ENCODE assay signal across 8 cellular contexts in the genomic region with DNA sequence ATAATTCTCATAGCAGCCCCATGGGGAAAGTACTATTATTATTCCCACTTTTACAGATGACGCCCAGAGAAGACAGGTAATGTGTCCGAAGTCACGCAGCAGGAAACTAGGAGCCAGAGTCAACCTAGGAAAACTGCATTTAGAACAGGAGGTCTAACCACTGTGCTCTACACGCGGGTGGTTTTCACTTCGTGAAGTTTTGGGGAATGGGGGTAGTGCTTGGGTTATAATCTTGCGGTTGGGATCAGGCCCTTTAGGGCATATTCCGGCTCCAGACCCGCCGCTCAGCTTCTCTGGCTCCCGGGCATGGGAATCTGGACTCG. TPM values are rescaled to one million over a fixed set of nuclear protein-coding genes. Genes with fewer than 3 reads are reported as not detected.
DNase-seq lines count a peak whose midpoint lies in the region; ATAC-seq and TF ChIP-seq lines count a peak whose summit lies in the region.

No MANE protein-coding gene starts in this region.

- TF ChIP-seq POLR2A in breast epithelium (IDR thresholded peaks at IDR 0.05): no peak

- H3K4me1 ChIP-seq in right atrium auricular region (peaks cover 0 to 77% of the 10 kb centered on the region in 2 donors), breast epithelium (peaks cover 0 to 30% of the 10 kb centered on the region in 2 donors), mononuclear cell (ENCODE audit: insufficient read depth, low read length) (peaks cover 33% of the 10 kb centered on the region)

- H3K9me3 ChIP-seq in right atrium auricular region: no peaks in the 10 kb centered on the region
- H3K9me3 ChIP-seq in breast epithelium: no peaks in the 10 kb centered on the region
- no peaks in the 10 kb centered on the region for H3K9me3 ChIP-seq in mononuclear cell (ENCODE audit: low read depth, low read length)

- H3K36me3 ChIP-seq in right atrium auricular region: peaks cover 84% of the 10 kb centered on the region
- H3K36me3 ChIP-seq in breast epithelium: no peaks in the 10 kb centered on the region

- ATAC-seq in Right ventricle myocardium superior (ENCODE audit: poor library complexity) (no peak), GM19035 (IDR thresholded peaks at IDR 0.05; ENCODE audit: unreplicated experiment) (no peak)

- DNase-seq in right atrium auricular region (ENCODE audit: low spot score): no peak
- no peak for DNase-seq in Right ventricle myocardium superior
- DNase-seq in breast epithelium (ENCODE audit: low spot score in 2 of 2): no peak
- DNase-seq in AG20443 (ENCODE audit: low spot score): no peak
- DNase-seq in GDM1 (lab: John Stamatoyannopoulos, UW): no peak
- no peak for DNase-seq in NCI-H1694 (lab: John Stamatoyannopoulos, UW)

- H3K27me3 ChIP-seq in right atrium auricular region (no peaks in the 10 kb centered on the region), breast epithelium (no peaks in the 10 kb centered on the region), mononuclear cell (ENCODE audit: insufficient read depth, low read length) (peaks cover 47% of the 10 kb centered on the region)

- H3K27ac ChIP-seq in right atrium auricular region (peak overlapping the region; percentile 95 to 97), breast epithelium (peak overlapping the region; percentile 93 to 95)

- H3K4me3 ChIP-seq in right atrium auricular region (peak overlapping the region; percentile 63 to 77), breast epithelium (peak overlapping the region; percentile 85 to 93 (median 90)), mononuclear cell (ENCODE audit: low read length) (peak overlapping the region; percentile 77)

- TF ChIP-seq CTCF in right atrium auricular region (IDR thresholded peaks at IDR 0.05) (no peak), breast epithelium (IDR thresholded peaks at IDR 0.05) (no peak)

- intact Hi-C loops in Right ventricle myocardium superior (cut with DNase I): loop anchor here (2.0 kb wide), 1 partner anchor 45 kb away; no protein-coding TSS in a partner anchor
- intact Hi-C loops in breast epithelium (cut with DNase I; ENCODE audit: low total_unique reads): loop anchor here (5.0 kb wide), 1 partner anchor 45 kb away; no protein-coding TSS in a partner anchor

RNA-seq across cellular contexts. Expression of gene TPM1, which starts 5.2 kb away (rescaled TPM):
- total RNA-seq in right atrium auricular region (1,000 to 10,000 TPM; 5,368 to 7,988 TPM), Right ventricle myocardium superior (12,703 TPM), breast epithelium (100 to 1,000 TPM; 333 to 609 (median 575) TPM), mononuclear cell (23.8 TPM)

Comparison
In these comparisons a context has a peak if more than half of its experiments do, and no peak if none do; other contexts are left out.
1. RNA of gene TPM1, which starts 5.2 kb away (total RNA-seq): 12,703 TPM in Right ventricle myocardium superior (single experiment), 5,368 to 7,988 TPM in right atrium auricular region and 333 to 609 TPM in breast epithelium; 23.8 TPM in mononuclear cell (single experiment); every median in the first group is over 10 times any median in the second.
2. Peak in every context shown above with its lines, with median percentiles within 50 percentile points of each other: H3K4me3 ChIP-seq.